ENCODE assay signal across 23 cellular contexts in genomic region chr9:27054841-27055240, GRCh38. TPM values are rescaled to one million over a fixed set of nuclear protein-coding genes. Genes with fewer than 3 reads are reported as not detected.
DNase-seq lines count a peak whose midpoint lies in the region; FAIRE-seq and TF ChIP-seq lines count a peak whose summit lies in the region.
"Had no signal": no experiment of that assay in that cellular context is flagged by ENCODE, and none has a peak within 500 bp of the region (broad histone marks: within the 10 kb centered on the region; RNA-seq: fewer than 3 reads in every experiment).

No MANE protein-coding gene starts in this region.

- H3K9ac ChIP-seq in colonic mucosa (ENCODE audit: low read depth in 2 of 2, low read length in 2 of 2) = no peak overlapping the region
- H3K9ac ChIP-seq in muscle layer of colon (ENCODE audit: low read length) = no peak overlapping the region

- intact Hi-C loops in colonic mucosa (cut with DNase I) = no loop called here

- TF ChIP-seq CTCF in colonic mucosa (IDR thresholded peaks at IDR 0.05) = no peak
- no peak for TF ChIP-seq CTCF in RWPE1 (conservative IDR thresholded peaks at IDR 0.05; ENCODE audit: low read depth)

- H3K27ac ChIP-seq in colonic mucosa (peak overlapping the region; percentile 16), muscle layer of colon (ENCODE audit: low read depth, low read length) (peak overlapping the region; percentile 21), RWPE1 (no peak overlapping the region)
- H3K27ac ChIP-seq: A549, Peyer's patch, SJSA1 had no signal

- FAIRE-seq in G401.6 (lab: Jason Lieb, UNC) = peak; percentile 3
- FAIRE-seq: D721Med, GM19239 had no signal

- POLR2A ChIA-PET in RWPE1 (lab: Yijun Ruan, JAX; ENCODE audit: low non-redundant PET) = no interaction called here

- DNase-seq in HT-29 (ENCODE audit: low spot score) (peak; percentile 18), colonic mucosa (no peak), NCI-H82 treated with DMSO at 0.1 percent for 48 hours (lab: John Stamatoyannopoulos, UW; ENCODE audit: unreplicated experiment) (no peak), RWPE1 (ENCODE audit: low spot score) (no peak), SIG-M5 treated with dmso at 0.1 percent for 504 hours (lab: John Stamatoyannopoulos, UW; ENCODE audit: unreplicated experiment) (no peak)
- DNase-seq: DMS53, GF-D8, H7, KBM-7, NCI-H1092 treated with DMSO at 0.1 percent for 48 hours, NCI-H2029, NCI-H2227 treated with DMSO at 0.1 percent for 48 hours, NCI-H510A, NCI-H748 treated with DMSO at 0.1 percent for 48 hours, Peyer's patch had no signal

- CTCF ChIA-PET in RWPE1 (lab: Yijun Ruan, JAX) = no interaction called here

- no peaks in the 10 kb centered on the region for H3K9me3 ChIP-seq in colonic mucosa
- no peaks in the 10 kb centered on the region for H3K9me3 ChIP-seq in muscle layer of colon (ENCODE audit: low read length)
- H3K9me3 ChIP-seq: A549, Peyer's patch, SJSA1 had no signal

- H3K36me3 ChIP-seq in colonic mucosa = no peaks in the 10 kb centered on the region
- no peaks in the 10 kb centered on the region for H3K36me3 ChIP-seq in muscle layer of colon (ENCODE audit: insufficient read depth, low read length)
- H3K36me3 ChIP-seq: Peyer's patch, SJSA1 had no signal

- H3K27me3 ChIP-seq in colonic mucosa = no peaks in the 10 kb centered on the region
- H3K27me3 ChIP-seq in muscle layer of colon (ENCODE audit: control insufficient read depth in 1 of 2, insufficient read depth in 2 of 2, low read length in 2 of 2) = no peaks in the 10 kb centered on the region
- H3K27me3 ChIP-seq: Peyer's patch, SJSA1 had no signal

- H3K4me3 ChIP-seq in colonic mucosa = no peak overlapping the region
- H3K4me3 ChIP-seq in muscle layer of colon (ENCODE audit: low read depth in 1 of 2, low read length in 2 of 2) = no peak overlapping the region
- H3K4me3 ChIP-seq: A549, Peyer's patch, SJSA1 had no signal

- H3K4me1 ChIP-seq in colonic mucosa = no peaks in the 10 kb centered on the region
- no peaks in the 10 kb centered on the region for H3K4me1 ChIP-seq in muscle layer of colon (ENCODE audit: insufficient read depth, low read length)
- H3K4me1 ChIP-seq: Peyer's patch had no signal

RNA-seq across cellular contexts. Expression of gene LRRC19, which starts 49.4 kb away (rescaled TPM):
- total RNA-seq in HT-29 (2014; rRNA removed; shearing (Covaris generic)) = 0.08 TPM in 1 of 2 replicates, not detected in the other
- 100 to 1,000 TPM in 1 of 2 donors, 10 to 100 TPM in 1; 48.9 to 130 TPM for total RNA-seq in colonic mucosa
- total RNA-seq: B cell, H7, OCI-LY7, SJSA1 had no signal

RNA-seq across cellular contexts. Expression of gene TEK, which starts 54.2 kb away (rescaled TPM):
- 0.15 and 0.23 TPM in 2 replicates for total RNA-seq in HT-29 (2014; rRNA removed; shearing (Covaris generic))
- total RNA-seq in colonic mucosa = 1 to 10 TPM; 1.6 to 6.3 TPM
- total RNA-seq: B cell, OCI-LY7 had no signal

Comparison
In these comparisons a context has a peak if more than half of its experiments do, and no peak if none do; other contexts are left out.
1. RNA of gene LRRC19, which starts 49.4 kb away (total RNA-seq): 48.9 to 130 TPM in colonic mucosa; 0.08 TPM in HT-29; every median in the first group is over 10 times any median in the second.